8 cellular contexts compared by ENCODE assay signal in genomic region chr20:17648782-17649730, GRCh38. TPM values are rescaled to one million over a fixed set of nuclear protein-coding genes. Genes with fewer than 3 reads are reported as not detected.
DNase-seq lines count a peak whose midpoint lies in the region; ATAC-seq, FAIRE-seq and TF ChIP-seq lines count a peak whose summit lies in the region.

No MANE protein-coding gene starts in this region.

- no peaks in the 10 kb centered on the region for H3K27me3 ChIP-seq in OCI-LY1 (ENCODE audit: insufficient read depth, low read length)

- WGBS in A549 (ENCODE audit: missing lambda C conversion rate), result 63% methylated on average over 20 of the region's 20 CpGs

- ATAC-seq in A549 (peak; percentile 51 to 74; a peak in 3 of 6 replicates), GM18867 (IDR thresholded peaks at IDR 0.05; ENCODE audit: unreplicated experiment) (peak; percentile 64), HG02678 (IDR thresholded peaks at IDR 0.05; ENCODE audit: unreplicated experiment) (no peak), HG03439 (IDR thresholded peaks at IDR 0.05; ENCODE audit: unreplicated experiment) (no peak)
- no peak for ATAC-seq in natural killer cell treated with Interleukin-12 subunit alpha and Interleukin-12 subunit beta and Interleukin-15 and Interleukin-18, amount 100 ng/mL, for 72 hours

- CTCF ChIA-PET in A549 (lab: Yijun Ruan, JAX), result interaction anchor here (0.6 to 5.7 kb wide), 27 partner anchors 8 to 289 kb away, joined by 3 to 36 read pairs (median 5); no protein-coding TSS in a partner anchor

- intact Hi-C loops in dendritic cell treated with granulocyte-macrophage colony-stimulating factor and Interleukin-4, amounts not matched to agents 40 ng/mL and 50 ng/mL, for 4 days (cut with micrococcal nuclease), result loop anchor here (2.0 kb wide), 1 partner anchor 14 kb away; no protein-coding TSS in a partner anchor

- peak overlapping the region; percentile 74 for H3K27ac Mint-ChIP-seq in dendritic cell treated with granulocyte-macrophage colony-stimulating factor and Interleukin-4, amounts not matched to agents 40 ng/mL and 50 ng/mL, for 4 days
- H3K27ac Mint-ChIP-seq in natural killer cell treated with Interleukin-12 subunit alpha and Interleukin-12 subunit beta and Interleukin-15 and Interleukin-18, amount 100 ng/mL, for 72 hours, result peak overlapping the region in 1 of 2 donors; percentile 83

- H3K79me2 ChIP-seq in OCI-LY1 (ENCODE audit: insufficient read depth, low read length), result no peaks in the 10 kb centered on the region

- no peak overlapping the region for H3K4me2 ChIP-seq in A549
- H3K4me2 ChIP-seq in OCI-LY1 (ENCODE audit: low read length), result peak overlapping the region; percentile 21; the same call in 1 of the 2 replicates

- no peaks in the 10 kb centered on the region for H3K9me3 Mint-ChIP-seq in dendritic cell treated with granulocyte-macrophage colony-stimulating factor and Interleukin-4, amounts not matched to agents 40 ng/mL and 50 ng/mL, for 4 days
- H3K9me3 Mint-ChIP-seq in natural killer cell treated with Interleukin-12 subunit alpha and Interleukin-12 subunit beta and Interleukin-15 and Interleukin-18, amount 100 ng/mL, for 72 hours, result no peaks in the 10 kb centered on the region

- no peak for TF ChIP-seq POLR2A in A549 (IDR thresholded peaks at IDR 0.05; ENCODE audit: low read length)

- peak; percentile 50 for TF ChIP-seq CTCF in A549 (IDR thresholded peaks at IDR 0.05)
- peak; percentile 62 for TF ChIP-seq CTCF in OCI-LY1 (IDR thresholded peaks at IDR 0.05; ENCODE audit: low read length)

- H4K20me1 ChIP-seq in OCI-LY1 (ENCODE audit: insufficient read depth, low read length), result no peaks in the 10 kb centered on the region

- H3K4me1 Mint-ChIP-seq in dendritic cell treated with granulocyte-macrophage colony-stimulating factor and Interleukin-4, amounts not matched to agents 40 ng/mL and 50 ng/mL, for 4 days (ENCODE audit: low read depth), result peaks cover 68% of the 10 kb centered on the region
- H3K4me1 Mint-ChIP-seq in natural killer cell treated with Interleukin-12 subunit alpha and Interleukin-12 subunit beta and Interleukin-15 and Interleukin-18, amount 100 ng/mL, for 72 hours (ENCODE audit: low read depth in 2 of 2), result peaks cover 19 to 20% of the 10 kb centered on the region in 2 donors

- TF ChIP-seq RAD21 in A549 (conservative IDR thresholded peaks at IDR 0.05 in 1 of 2, IDR thresholded peaks at IDR 0.05 in 1 of 2), result peak; percentile 32 to 34; a peak in 3 of 5 replicates

- H3K27me3 Mint-ChIP-seq in dendritic cell treated with granulocyte-macrophage colony-stimulating factor and Interleukin-4, amounts not matched to agents 40 ng/mL and 50 ng/mL, for 4 days, result no peaks in the 10 kb centered on the region
- no peaks in the 10 kb centered on the region for H3K27me3 Mint-ChIP-seq in natural killer cell treated with Interleukin-12 subunit alpha and Interleukin-12 subunit beta and Interleukin-15 and Interleukin-18, amount 100 ng/mL, for 72 hours

- no peak for TF ChIP-seq EP300 in A549 (IDR thresholded peaks at IDR 0.05)

- peak overlapping the region; percentile 26 for H3K4me3 Mint-ChIP-seq in dendritic cell treated with granulocyte-macrophage colony-stimulating factor and Interleukin-4, amounts not matched to agents 40 ng/mL and 50 ng/mL, for 4 days
- peak overlapping the region; percentile 68 for H3K4me3 Mint-ChIP-seq in natural killer cell treated with Interleukin-12 subunit alpha and Interleukin-12 subunit beta and Interleukin-15 and Interleukin-18, amount 100 ng/mL, for 72 hours

- peaks cover 12% of the 10 kb centered on the region for H3K36me3 ChIP-seq in OCI-LY1 (ENCODE audit: insufficient read depth, low read length)

- H3K36me3 Mint-ChIP-seq in dendritic cell treated with granulocyte-macrophage colony-stimulating factor and Interleukin-4, amounts not matched to agents 40 ng/mL and 50 ng/mL, for 4 days (ENCODE audit: low read depth), result peaks cover 47% of the 10 kb centered on the region
- no peaks in the 10 kb centered on the region for H3K36me3 Mint-ChIP-seq in natural killer cell treated with Interleukin-12 subunit alpha and Interleukin-12 subunit beta and Interleukin-15 and Interleukin-18, amount 100 ng/mL, for 72 hours

- POLR2A ChIA-PET in A549 (lab: Yijun Ruan, JAX), result no interaction called here

- no peaks in the 10 kb centered on the region for H3K9me3 ChIP-seq in A549
- H3K9me3 ChIP-seq in OCI-LY1 (ENCODE audit: low read length), result no peaks in the 10 kb centered on the region

- no peak overlapping the region for H3K9ac ChIP-seq in OCI-LY1 (ENCODE audit: low read length)

- FAIRE-seq in A549 (lab: Jason Lieb, UNC), result no peak

- H3K27ac ChIP-seq in A549 (no peak overlapping the region), OCI-LY1 (ENCODE audit: low read depth, low read length, poor library complexity, severe bottlenecking) (peak overlapping the region; percentile 50)

- peak; percentile 26 to 62 for DNase-seq in A549 (ENCODE audit: low read depth in 1 of 2, low spot score in 1 of 2)
- no peak for DNase-seq in natural killer cell treated with Interleukin-12 subunit alpha and Interleukin-12 subunit beta and Interleukin-15 and Interleukin-18, amount 100 ng/mL, for 72 hours (ENCODE audit: low spot score)
- DNase-seq in NCI-H1694 (lab: John Stamatoyannopoulos, UW), result no peak

- no peaks in the 10 kb centered on the region for H3K9me2 ChIP-seq in OCI-LY1 (ENCODE audit: low read depth, low read length)

- H2AFZ ChIP-seq in OCI-LY1 (ENCODE audit: low read length), result no peak overlapping the region

- no peaks in the 10 kb centered on the region for H3F3A ChIP-seq in OCI-LY1 (ENCODE audit: insufficient read depth, low read length)

- H3K4me3 ChIP-seq in A549 (no peak overlapping the region), OCI-LY1 (ENCODE audit: low read depth, low read length, poor library complexity, severe bottlenecking) (no peak overlapping the region)

- peaks cover 20% of the 10 kb centered on the region for H3K4me1 ChIP-seq in A549
- peaks cover 86% of the 10 kb centered on the region for H3K4me1 ChIP-seq in OCI-LY1 (ENCODE audit: insufficient read depth, low read length, severe bottlenecking)

TF ChIP-seq in A549, 52 proteins besides CTCF, POLR2A, EP300 and RAD21:
- TF ChIP-seq KDM1A (IDR thresholded peaks at IDR 0.05; ENCODE audit: low read depth) (no peak), MAZ (IDR thresholded peaks at IDR 0.05; ENCODE audit: borderline replicate concordance, low read depth, low read length) (peak; percentile 75; the same call in 1 of the 2 replicates), E2F6 (IDR thresholded peaks at IDR 0.05; ENCODE audit: borderline replicate concordance, low read depth) (no peak), SMC3 (IDR thresholded peaks at IDR 0.05) (peak; percentile 60)

RNA-seq across cellular contexts. Expression of gene RRBP1, which starts 33.0 kb away (rescaled TPM):
- polyA plus RNA-seq in A549 (2011; rRNA removed), result 51.6 and 56.5 TPM in 2 replicates
- 37.9 and 38.9 TPM in 2 replicates for polyA plus RNA-seq in A549 (2012; cell fraction: cytosol; rRNA removed)
- polyA plus RNA-seq in A549 (2012; cell fraction: nucleus; rRNA removed), result 98.9 and 119 TPM in 2 replicates
- 71.2 to 81.8 TPM (median 79.6 TPM) in 3 replicates for polyA plus RNA-seq in A549 (2017; fragmentation: RNase III; extraction: RNeasy Plus Mini Kit Qiagen cat#74134 plus additional on column Dnase treatment)
- 33.5 and 42.1 TPM in 2 replicates for polyA minus RNA-seq in A549 (2011; rRNA and poly(A)+ RNA removed)
- 100 to 1,000 TPM; 113 to 134 TPM for total RNA-seq in natural killer cell treated with Interleukin-12 subunit alpha and Interleukin-12 subunit beta and Interleukin-15 and Interleukin-18, amount 100 ng/mL, for 72 hours

RNA-seq across cellular contexts. Expression of gene BANF2, which starts 50.7 kb away (rescaled TPM):
- not detected in 2 replicates for polyA plus RNA-seq in A549 (2011; rRNA removed)
- polyA plus RNA-seq in A549 (2012; cell fraction: cytosol; rRNA removed), result not detected in 2 replicates
- not detected in 2 replicates for polyA plus RNA-seq in A549 (2012; cell fraction: nucleus; rRNA removed)
- not detected in 3 replicates for polyA plus RNA-seq in A549 (2017; fragmentation: RNase III; extraction: RNeasy Plus Mini Kit Qiagen cat#74134 plus additional on column Dnase treatment)
- not detected in 2 replicates for polyA minus RNA-seq in A549 (2011; rRNA and poly(A)+ RNA removed)
- total RNA-seq in natural killer cell treated with Interleukin-12 subunit alpha and Interleukin-12 subunit beta and Interleukin-15 and Interleukin-18, amount 100 ng/mL, for 72 hours, result not detected

Comparison
In these comparisons a context has a peak if more than half of its experiments do, and no peak if none do; other contexts are left out.
1. ATAC-seq: peak in A549 (2 of 2) and GM18867 (single experiment); none in natural killer cell treated with Interleukin-12 subunit alpha and Interleukin-12 subunit beta and Interleukin-15 and Interleukin-18, amount 100 ng/mL, for 72 hours (0 of 2), HG02678 (single experiment) and HG03439 (single experiment).
2. DNase-seq: peak in A549 (2 of 2); none in natural killer cell treated with Interleukin-12 subunit alpha and Interleukin-12 subunit beta and Interleukin-15 and Interleukin-18, amount 100 ng/mL, for 72 hours (single experiment) and NCI-H1694 (single experiment).